In the genomic region with DNA sequence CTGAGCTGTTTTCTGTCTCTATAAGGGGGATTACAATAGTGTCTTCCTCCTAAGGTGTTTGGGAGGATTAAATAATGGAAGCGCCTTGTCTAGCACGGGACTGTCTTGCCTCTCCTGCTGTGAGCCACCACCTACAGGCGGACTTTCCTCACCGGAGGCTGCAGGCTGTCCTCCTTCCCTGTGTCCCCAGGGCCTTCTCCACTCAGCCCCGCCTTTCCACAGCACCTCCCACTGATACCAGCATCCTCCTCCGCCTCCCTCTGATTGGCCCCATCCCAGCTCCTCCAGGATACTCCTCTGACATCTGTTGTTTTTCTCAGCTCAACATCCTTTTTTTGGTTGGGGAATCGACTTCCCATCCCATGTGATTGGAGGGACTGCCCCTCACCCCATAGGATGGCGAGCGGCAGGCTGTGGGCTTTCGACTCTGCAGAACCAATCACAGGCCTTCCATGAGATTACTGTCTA, we compare ENCODE assay signal across 8 cellular contexts. TPM values are rescaled to one million over a fixed set of nuclear protein-coding genes. Genes with fewer than 3 reads are reported as not detected.
A peak's percentile ranks its signal among the peaks of the same experiment; 100 is the strongest.
DNase-seq lines count a peak whose midpoint lies in the region; ATAC-seq, FAIRE-seq and TF ChIP-seq lines count a peak whose summit lies in the region.

No MANE protein-coding gene starts in this region.

- dilution Hi-C loops in IMR-90 (cut with HindIII; ENCODE audit: low sequenced_read_pairs, unreplicated experiment): no loop called here

- no peak for FAIRE-seq in pancreas (lab: Jason Lieb, UNC)

- peak overlapping the region; percentile 95 for H2AFZ ChIP-seq in IMR-90 (replicated peaks; ENCODE audit: low read length, poor library complexity)

- CTCF ChIA-PET in IMR-90 (lab: Yijun Ruan, JAX): interaction anchor here (1.1 kb wide), 1 partner anchor 9 kb away, joined by 5 read pairs; no protein-coding TSS in a partner anchor

- H2BK120ac ChIP-seq in IMR-90 (ENCODE audit: low read depth, low read length): no peak overlapping the region

- in situ Hi-C loops in IMR-90 (cut with MboI; ENCODE audit: low sequenced_read_pairs): no loop called here

- ATAC-seq in IMR-90 (ENCODE audit: low read depth) (peak; percentile 36), heart right ventricle (peak; percentile 45 to 80 (median 70)), pancreas (peak; percentile 22 to 49 (median 36))

- TF ChIP-seq RAD21 in IMR-90 (IDR thresholded peaks at IDR 0.05; ENCODE audit: low read length): no peak

- intact Hi-C loops in IMR-90 (cut with micrococcal nuclease) (loop anchor here (1.0 kb wide), 1 partner anchor 89 kb away; no protein-coding TSS in a partner anchor), heart right ventricle (cut with DNase I) (loop anchor here in 1 of 10 donors (2.0 to 5.0 kb wide), 2 partner anchors 22 to 48 kb away; partner anchors contain the start of genes PKN3 and ZER1), pancreas (cut with DNase I) (no loop called here)

- H3K9me1 ChIP-seq in IMR-90 (ENCODE audit: insufficient read depth, low read length): peaks cover 9% of the 10 kb centered on the region

- no peak overlapping the region for H2BK5ac ChIP-seq in IMR-90 (ENCODE audit: low read depth, low read length, poor library complexity, severe bottlenecking)

- peak overlapping the region; percentile 54; the same call in 1 of the 2 replicates for H3K23ac ChIP-seq in IMR-90 (ENCODE audit: low read depth, low read length)

- peak overlapping the region; percentile 35; the same call in 1 of the 2 replicates for H3K9ac ChIP-seq in IMR-90 (ENCODE audit: low read depth, low read length)

- H4K91ac ChIP-seq in IMR-90 (ENCODE audit: insufficient read depth, low read depth, low read length): peak overlapping the region; percentile 78

- H2AK5ac ChIP-seq in IMR-90 (ENCODE audit: low read depth, low read length): peak overlapping the region; percentile 70; the same call in 1 of the 2 replicates

- DNase-seq in NOMO-1 treated with DMSO at 0.1 percent for 48 hours (lab: John Stamatoyannopoulos, UW; ENCODE audit: unreplicated experiment) (peak; percentile 14), NOMO-1 treated with dmso at 0.1 percent for 144 hours (lab: John Stamatoyannopoulos, UW; ENCODE audit: unreplicated experiment) (no peak), IMR-90 (peak; percentile 64), SHP77 treated with DMSO at 0.1 percent for 48 hours (lab: John Stamatoyannopoulos, UW) (peak; percentile 73), anterior cingulate cortex (lab: John Stamatoyannopoulos, UW) (peak in 52 of 58 donors; percentile 13 to 86 (median 56)), heart right ventricle (peak; percentile 79 to 86), pancreas (peak in 4 of 6 donors; percentile 62 to 69 (median 65)), NOMO-1 (lab: John Stamatoyannopoulos, UW; ENCODE audit: unreplicated experiment in 2 of 2) (no peak)

- no peak overlapping the region for H2BK20ac ChIP-seq in IMR-90 (ENCODE audit: low read depth, low read length)

- H3K18ac ChIP-seq in IMR-90 (ENCODE audit: low read depth, low read length): no peak overlapping the region

- POLR2A ChIA-PET in IMR-90 (lab: Charles Lee; ENCODE audit: unreplicated experiment): no interaction called here

- H3K9me3 ChIP-seq in IMR-90 (ENCODE audit: control insufficient read depth, insufficient read depth, low read length) (no peaks in the 10 kb centered on the region), heart right ventricle (no peaks in the 10 kb centered on the region), pancreas (no peaks in the 10 kb centered on the region)

- H3K79me1 ChIP-seq in IMR-90 (ENCODE audit: low read depth in 1 of 2, low read length in 2 of 2): peaks cover 3 to 15% of the 10 kb centered on the region in 2 experiments

- H3K4ac ChIP-seq in IMR-90 (ENCODE audit: low read depth, low read length): peak overlapping the region; percentile 49

- no peaks in the 10 kb centered on the region; the same call in 1 of the 2 replicates for H4K20me1 ChIP-seq in IMR-90 (ENCODE audit: insufficient read depth, low read length)

- H2BK15ac ChIP-seq in IMR-90 (ENCODE audit: low read depth, low read length): no peak overlapping the region

- peak overlapping the region; percentile 96 for H2AK9ac ChIP-seq in IMR-90 (replicated peaks; ENCODE audit: low read depth, low read length, poor library complexity)

- peak overlapping the region; percentile 62 for H3K14ac ChIP-seq in IMR-90 (replicated peaks; ENCODE audit: low read depth, low read length)

- H3K4me1 ChIP-seq in IMR-90 (ENCODE audit: control insufficient read depth, insufficient read depth, low read length) (peaks cover 4% of the 10 kb centered on the region; the same call in 1 of the 2 replicates), heart right ventricle (peaks cover 0 to 25% (median 9%) of the 10 kb centered on the region in 9 donors), pancreas (no peaks in the 10 kb centered on the region)

- peak overlapping the region; percentile 82 for H3K4me2 ChIP-seq in IMR-90 (ENCODE audit: low read depth, low read length)

- no peaks in the 10 kb centered on the region for H3K27me3 ChIP-seq in IMR-90 (ENCODE audit: control insufficient read depth, insufficient read depth, low read length)
- H3K27me3 ChIP-seq in heart right ventricle: no peaks in the 10 kb centered on the region
- H3K27me3 ChIP-seq in pancreas: no peaks in the 10 kb centered on the region

- no peak for TF ChIP-seq POLR2A in IMR-90 (IDR thresholded peaks at IDR 0.05; ENCODE audit: low read depth, low read length)

- peak overlapping the region; percentile 88 to 90 for H4K8ac ChIP-seq in IMR-90 (ENCODE audit: low read depth in 2 of 2, low read length in 2 of 2)

- H3K36me3 ChIP-seq in IMR-90 (ENCODE audit: control insufficient read depth, insufficient read depth, low read length) (peaks cover 3% of the 10 kb centered on the region), heart right ventricle (peaks cover 0 to 25% (median 0%) of the 10 kb centered on the region in 9 donors), pancreas (no peaks in the 10 kb centered on the region)

- no peak overlapping the region for H3K56ac ChIP-seq in IMR-90 (ENCODE audit: extremely low read depth, insufficient read depth, low read length)

- H4K5ac ChIP-seq in IMR-90 (ENCODE audit: low read depth, low read length): peak overlapping the region; percentile 21; the same call in 1 of the 2 replicates

- TF ChIP-seq CTCF in IMR-90 (conservative IDR thresholded peaks at IDR 0.05; ENCODE audit: low read depth, low read length) (no peak), heart right ventricle (IDR thresholded peaks at IDR 0.05) (peak in 2 of 9 donors; percentile 5 to 7), pancreas (IDR thresholded peaks at IDR 0.05) (no peak)

- BruUV-seq in IMR-90 (replicated peaks; lab: Mats Ljungman, UMichigan): no TSS peak

- 44% methylated on average over 3 of the region's 10 CpGs; no CpG with 5 or more reads in 1 of the 2 experiments for whole genome bisulfite sequencing in IMR-90 (ENCODE audit: extremely low coverage in 2 of 2, insufficient read length in 1 of 2), 2 experiments
- WGBS in heart right ventricle, 2 donors: 16 to 22% methylated on average over 10 of the region's 10 CpGs
- WGBS in pancreas, 2 donors: 16 to 24% methylated on average over 10 of the region's 10 CpGs

- H3K27ac ChIP-seq in IMR-90 (ENCODE audit: insufficient read depth, low read length): no peak overlapping the region
- H3K27ac ChIP-seq in heart right ventricle: peak overlapping the region in 9 of 10 donors; percentile 49 to 86 (median 71)
- H3K27ac ChIP-seq in pancreas: peak overlapping the region in 2 of 4 donors; percentile 9 to 66

- H3K4me3 ChIP-seq in IMR-90 (ENCODE audit: insufficient read depth, low read depth, low read length) (peak overlapping the region; percentile 56), heart right ventricle (peak overlapping the region; percentile 27 to 81 (median 69)), pancreas (peak overlapping the region; percentile 51 to 77 (median 60))

RNA-seq across cellular contexts. Expression of gene ZDHHC12, which starts 0.9 kb away (rescaled TPM):
- total RNA-seq in IMR-90 (2012; rRNA removed) (13.9 and 16.7 TPM in 2 replicates), heart right ventricle (10 to 100 TPM in 2 of 10 donors, 1 to 10 TPM in 8; 4.1 to 22.5 (median 6.0) TPM), pancreas (10 to 100 TPM; 18.3 to 31.5 (median 25.4) TPM)
- polyA plus RNA-seq in IMR-90 (2012; rRNA removed) (60.7 and 75.1 TPM in 2 replicates), heart right ventricle (10 to 100 TPM; 15.2 to 36.6 TPM), pancreas (10 to 100 TPM; 27.6 to 56.9 TPM)
- polyA plus RNA-seq in IMR-90 (2012; cell fraction: cytosol; rRNA removed): 76.2 and 119 TPM in 2 replicates
- polyA plus RNA-seq in IMR-90 (2012; cell fraction: nucleus; rRNA removed; ENCODE audit: low replicate concordance): 11.3 and 58.5 TPM in 2 replicates

RNA-seq across cellular contexts. Expression of gene PKN3, which starts 22.5 kb away (rescaled TPM):
- total RNA-seq in IMR-90 (2012; rRNA removed) (1.6 and 1.7 TPM in 2 replicates), heart right ventricle (1 to 10 TPM; 3.7 to 8.9 (median 4.7) TPM), pancreas (1 to 10 TPM; 2.5 to 4.3 (median 3.7) TPM)
- polyA plus RNA-seq in IMR-90 (2012; rRNA removed) (3.8 and 5.7 TPM in 2 replicates), heart right ventricle (10 to 100 TPM; 10.6 to 12.7 TPM), pancreas (10 to 100 TPM; 10.0 to 11.0 TPM)
- polyA plus RNA-seq in IMR-90 (2012; cell fraction: cytosol; rRNA removed): 3.5 and 3.6 TPM in 2 replicates
- polyA plus RNA-seq in IMR-90 (2012; cell fraction: nucleus; rRNA removed; ENCODE audit: low replicate concordance): 18.8 and 32.4 TPM in 2 replicates

RNA-seq across cellular contexts. Expression of gene SET, which starts 35.8 kb away (rescaled TPM):
- total RNA-seq in IMR-90 (2012; rRNA removed): 182 and 587 TPM in 2 replicates
- 80.2 and 104 TPM in 2 replicates for polyA plus RNA-seq in IMR-90 (2012; rRNA removed)
- 13.7 and 17.9 TPM in 2 replicates for polyA plus RNA-seq in IMR-90 (2012; cell fraction: cytosol; rRNA removed)
- polyA plus RNA-seq in IMR-90 (2012; cell fraction: nucleus; rRNA removed; ENCODE audit: low replicate concordance): 21.2 and 52.6 TPM in 2 replicates
- 100 to 1,000 TPM; 183 to 228 (median 202) TPM for total RNA-seq in heart right ventricle
- 100 to 1,000 TPM in 1 of 2 donors, 10 to 100 TPM in 1; 87.0 to 138 TPM for polyA plus RNA-seq in heart right ventricle
- 100 to 1,000 TPM; 107 to 162 (median 150) TPM for total RNA-seq in pancreas
- polyA plus RNA-seq in pancreas: 10 to 100 TPM; 42.9 to 77.3 TPM

RNA-seq across cellular contexts. Expression of gene ZER1, which starts 46.9 kb away (rescaled TPM):
- total RNA-seq in IMR-90 (2012; rRNA removed) (7.5 and 7.7 TPM in 2 replicates), heart right ventricle (10 to 100 TPM; 51.8 to 71.1 (median 60.9) TPM), pancreas (10 to 100 TPM; 15.8 to 23.4 (median 17.9) TPM)
- polyA plus RNA-seq in IMR-90 (2012; rRNA removed) (34.9 and 45.1 TPM in 2 replicates), heart right ventricle (10 to 100 TPM; 24.3 to 36.3 TPM), pancreas (10 to 100 TPM; 16.9 to 22.6 TPM)
- polyA plus RNA-seq in IMR-90 (2012; cell fraction: cytosol; rRNA removed): 27.8 and 35.2 TPM in 2 replicates
- 22.0 and 42.1 TPM in 2 replicates for polyA plus RNA-seq in IMR-90 (2012; cell fraction: nucleus; rRNA removed; ENCODE audit: low replicate concordance)

Comparison
In these comparisons a context has a peak if more than half of its experiments do, and no peak if none do; other contexts are left out.
1. DNase-seq: peak in NOMO-1 treated with DMSO at 0.1 percent for 48 hours (single experiment), IMR-90 (single experiment), SHP77 treated with DMSO at 0.1 percent for 48 hours (single experiment), anterior cingulate cortex (52 of 58), heart right ventricle (2 of 2) and pancreas (4 of 6); none in NOMO-1 treated with dmso at 0.1 percent for 144 hours (single experiment) and NOMO-1 (0 of 2).
2. Peak in every context shown above with its lines, with median percentiles within 50 percentile points of each other: ATAC-seq and H3K4me3 ChIP-seq.